2 cellular contexts compared by ENCODE assay signal in genomic region chr3:160112996-160113395, GRCh38.
TF ChIP-seq lines count a peak whose summit lies in the region.

No MANE protein-coding gene starts in this region.

TF ChIP-seq in liver, 16 proteins besides CTCF, POLR2A, EP300 and RAD21 (continued from another document):
- TF ChIP-seq, protein P1, sequence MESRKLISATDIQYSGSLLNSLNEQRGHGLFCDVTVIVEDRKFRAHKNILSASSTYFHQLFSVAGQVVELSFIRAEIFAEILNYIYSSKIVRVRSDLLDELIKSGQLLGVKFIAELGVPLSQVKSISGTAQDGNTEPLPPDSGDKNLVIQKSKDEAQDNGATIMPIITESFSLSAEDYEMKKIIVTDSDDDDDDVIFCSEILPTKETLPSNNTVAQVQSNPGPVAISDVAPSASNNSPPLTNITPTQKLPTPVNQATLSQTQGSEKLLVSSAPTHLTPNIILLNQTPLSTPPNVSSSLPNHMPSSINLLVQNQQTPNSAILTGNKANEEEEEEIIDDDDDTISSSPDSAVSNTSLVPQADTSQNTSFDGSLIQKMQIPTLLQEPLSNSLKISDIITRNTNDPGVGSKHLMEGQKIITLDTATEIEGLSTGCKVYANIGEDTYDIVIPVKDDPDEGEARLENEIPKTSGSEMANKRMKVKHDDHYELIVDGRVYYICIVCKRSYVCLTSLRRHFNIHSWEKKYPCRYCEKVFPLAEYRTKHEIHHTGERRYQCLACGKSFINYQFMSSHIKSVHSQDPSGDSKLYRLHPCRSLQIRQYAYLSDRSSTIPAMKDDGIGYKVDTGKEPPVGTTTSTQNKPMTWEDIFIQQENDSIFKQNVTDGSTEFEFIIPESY (IDR thresholded peaks at IDR 0.05) = peak; percentile 50
- peak; percentile 25 for TF ChIP-seq MAX (IDR thresholded peaks at IDR 0.05)
- no peak for TF ChIP-seq TAF1 (conservative IDR thresholded peaks at IDR 0.05)
- TF ChIP-seq FOXA2 (IDR thresholded peaks at IDR 0.05) = no peak
- TF ChIP-seq RXRA (IDR thresholded peaks at IDR 0.05) = peak in 1 of 2 donors; percentile 74
- TF ChIP-seq YY1 (IDR thresholded peaks at IDR 0.05) = peak; percentile 29
- TF ChIP-seq, protein P2, sequence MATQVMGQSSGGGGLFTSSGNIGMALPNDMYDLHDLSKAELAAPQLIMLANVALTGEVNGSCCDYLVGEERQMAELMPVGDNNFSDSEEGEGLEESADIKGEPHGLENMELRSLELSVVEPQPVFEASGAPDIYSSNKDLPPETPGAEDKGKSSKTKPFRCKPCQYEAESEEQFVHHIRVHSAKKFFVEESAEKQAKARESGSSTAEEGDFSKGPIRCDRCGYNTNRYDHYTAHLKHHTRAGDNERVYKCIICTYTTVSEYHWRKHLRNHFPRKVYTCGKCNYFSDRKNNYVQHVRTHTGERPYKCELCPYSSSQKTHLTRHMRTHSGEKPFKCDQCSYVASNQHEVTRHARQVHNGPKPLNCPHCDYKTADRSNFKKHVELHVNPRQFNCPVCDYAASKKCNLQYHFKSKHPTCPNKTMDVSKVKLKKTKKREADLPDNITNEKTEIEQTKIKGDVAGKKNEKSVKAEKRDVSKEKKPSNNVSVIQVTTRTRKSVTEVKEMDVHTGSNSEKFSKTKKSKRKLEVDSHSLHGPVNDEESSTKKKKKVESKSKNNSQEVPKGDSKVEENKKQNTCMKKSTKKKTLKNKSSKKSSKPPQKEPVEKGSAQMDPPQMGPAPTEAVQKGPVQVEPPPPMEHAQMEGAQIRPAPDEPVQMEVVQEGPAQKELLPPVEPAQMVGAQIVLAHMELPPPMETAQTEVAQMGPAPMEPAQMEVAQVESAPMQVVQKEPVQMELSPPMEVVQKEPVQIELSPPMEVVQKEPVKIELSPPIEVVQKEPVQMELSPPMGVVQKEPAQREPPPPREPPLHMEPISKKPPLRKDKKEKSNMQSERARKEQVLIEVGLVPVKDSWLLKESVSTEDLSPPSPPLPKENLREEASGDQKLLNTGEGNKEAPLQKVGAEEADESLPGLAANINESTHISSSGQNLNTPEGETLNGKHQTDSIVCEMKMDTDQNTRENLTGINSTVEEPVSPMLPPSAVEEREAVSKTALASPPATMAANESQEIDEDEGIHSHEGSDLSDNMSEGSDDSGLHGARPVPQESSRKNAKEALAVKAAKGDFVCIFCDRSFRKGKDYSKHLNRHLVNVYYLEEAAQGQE (IDR thresholded peaks at IDR 0.05) = peak; percentile 14
TF ChIP-seq in liver: peak in this region for 7.

TF ChIP-seq in HepG2, 621 proteins besides CTCF, POLR2A, EP300 and RAD21:
- TF ChIP-seq, protein P3, sequence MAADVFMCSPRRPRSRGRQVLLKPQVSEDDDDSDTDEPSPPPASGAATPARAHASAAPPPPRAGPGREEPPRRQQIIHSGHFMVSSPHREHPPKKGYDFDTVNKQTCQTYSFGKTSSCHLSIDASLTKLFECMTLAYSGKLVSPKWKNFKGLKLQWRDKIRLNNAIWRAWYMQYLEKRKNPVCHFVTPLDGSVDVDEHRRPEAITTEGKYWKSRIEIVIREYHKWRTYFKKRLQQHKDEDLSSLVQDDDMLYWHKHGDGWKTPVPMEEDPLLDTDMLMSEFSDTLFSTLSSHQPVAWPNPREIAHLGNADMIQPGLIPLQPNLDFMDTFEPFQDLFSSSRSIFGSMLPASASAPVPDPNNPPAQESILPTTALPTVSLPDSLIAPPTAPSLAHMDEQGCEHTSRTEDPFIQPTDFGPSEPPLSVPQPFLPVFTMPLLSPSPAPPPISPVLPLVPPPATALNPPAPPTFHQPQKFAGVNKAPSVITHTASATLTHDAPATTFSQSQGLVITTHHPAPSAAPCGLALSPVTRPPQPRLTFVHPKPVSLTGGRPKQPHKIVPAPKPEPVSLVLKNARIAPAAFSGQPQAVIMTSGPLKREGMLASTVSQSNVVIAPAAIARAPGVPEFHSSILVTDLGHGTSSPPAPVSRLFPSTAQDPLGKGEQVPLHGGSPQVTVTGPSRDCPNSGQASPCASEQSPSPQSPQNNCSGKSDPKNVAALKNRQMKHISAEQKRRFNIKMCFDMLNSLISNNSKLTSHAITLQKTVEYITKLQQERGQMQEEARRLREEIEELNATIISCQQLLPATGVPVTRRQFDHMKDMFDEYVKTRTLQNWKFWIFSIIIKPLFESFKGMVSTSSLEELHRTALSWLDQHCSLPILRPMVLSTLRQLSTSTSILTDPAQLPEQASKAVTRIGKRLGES (CRISPR knock-in tag; IDR thresholded peaks at IDR 0.05; ENCODE audit: borderline replicate concordance) = no peak
- no peak for TF ChIP-seq GLMP (CRISPR knock-in tag; IDR thresholded peaks at IDR 0.05; ENCODE audit: borderline replicate concordance)
- TF ChIP-seq ZBTB14 (CRISPR knock-in tag; IDR thresholded peaks at IDR 0.05) = no peak
- TF ChIP-seq PRPF4 (IDR thresholded peaks at IDR 0.05; ENCODE audit: low read depth, low read length, poor library complexity, severe bottlenecking) = no peak
- TF ChIP-seq, protein P4, sequence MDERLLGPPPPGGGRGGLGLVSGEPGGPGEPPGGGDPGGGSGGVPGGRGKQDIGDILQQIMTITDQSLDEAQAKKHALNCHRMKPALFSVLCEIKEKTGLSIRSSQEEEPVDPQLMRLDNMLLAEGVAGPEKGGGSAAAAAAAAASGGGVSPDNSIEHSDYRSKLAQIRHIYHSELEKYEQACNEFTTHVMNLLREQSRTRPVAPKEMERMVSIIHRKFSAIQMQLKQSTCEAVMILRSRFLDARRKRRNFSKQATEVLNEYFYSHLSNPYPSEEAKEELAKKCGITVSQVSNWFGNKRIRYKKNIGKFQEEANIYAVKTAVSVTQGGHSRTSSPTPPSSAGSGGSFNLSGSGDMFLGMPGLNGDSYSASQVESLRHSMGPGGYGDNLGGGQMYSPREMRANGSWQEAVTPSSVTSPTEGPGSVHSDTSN (CRISPR knock-in tag; IDR thresholded peaks at IDR 0.05) = no peak
- TF ChIP-seq ZNF737 (CRISPR knock-in tag; IDR thresholded peaks at IDR 0.05; ENCODE audit: borderline replicate concordance) = no peak
- TF ChIP-seq ZNF878 (CRISPR knock-in tag; IDR thresholded peaks at IDR 0.05) = no peak
- TF ChIP-seq ZNF431 (CRISPR knock-in tag; IDR thresholded peaks at IDR 0.05; ENCODE audit: borderline replicate concordance, low read depth) = no peak
- no peak for TF ChIP-seq XBP1 (CRISPR knock-in tag; IDR thresholded peaks at IDR 0.05)
- TF ChIP-seq ZHX2 (IDR thresholded peaks at IDR 0.05; ENCODE audit: low read depth) = no peak
- no peak for TF ChIP-seq ZHX2 (CRISPR knock-in tag; IDR thresholded peaks at IDR 0.05; ENCODE audit: borderline replicate concordance)
- TF ChIP-seq TOPORS (CRISPR knock-in tag; IDR thresholded peaks at IDR 0.05) = no peak
- no peak for TF ChIP-seq MTF1 (CRISPR knock-in tag; IDR thresholded peaks at IDR 0.05)
- TF ChIP-seq ATAD3A (CRISPR knock-in tag; IDR thresholded peaks at IDR 0.05) = no peak
- TF ChIP-seq ZNF75D (CRISPR knock-in tag; IDR thresholded peaks at IDR 0.05; ENCODE audit: borderline replicate concordance) = no peak
- no peak for TF ChIP-seq SALL2 (CRISPR knock-in tag; IDR thresholded peaks at IDR 0.05)
- TF ChIP-seq KAT7 (CRISPR knock-in tag; IDR thresholded peaks at IDR 0.05; ENCODE audit: borderline replicate concordance) = no peak
